Comparison of ENCODE assay signal across 2 cellular contexts in genomic region chr11:18229501-18229900, GRCh38.
A peak's percentile ranks its signal among the peaks of the same experiment; 100 is the strongest.
TF ChIP-seq lines count a peak whose summit lies in the region.

No MANE protein-coding gene starts in this region.

TF ChIP-seq in GM12878, 131 proteins besides CTCF, POLR2A, EP300 and RAD21:
- TF ChIP-seq BACH1 (IDR thresholded peaks at IDR 0.05; ENCODE audit: borderline replicate concordance): no peak
- TF ChIP-seq GABPA (IDR thresholded peaks at IDR 0.05; ENCODE audit: low read depth): peak; percentile 29; the same call in 1 of the 2 replicates
- no peak for TF ChIP-seq ATF7 (IDR thresholded peaks at IDR 0.05; ENCODE audit: low read depth)
- no peak for TF ChIP-seq PKNOX1 (IDR thresholded peaks at IDR 0.05)
- TF ChIP-seq SPI1 (IDR thresholded peaks at IDR 0.05; ENCODE audit: borderline replicate concordance, insufficient read depth, low read depth, low read length): peak; percentile 85
- TF ChIP-seq, protein P1, sequence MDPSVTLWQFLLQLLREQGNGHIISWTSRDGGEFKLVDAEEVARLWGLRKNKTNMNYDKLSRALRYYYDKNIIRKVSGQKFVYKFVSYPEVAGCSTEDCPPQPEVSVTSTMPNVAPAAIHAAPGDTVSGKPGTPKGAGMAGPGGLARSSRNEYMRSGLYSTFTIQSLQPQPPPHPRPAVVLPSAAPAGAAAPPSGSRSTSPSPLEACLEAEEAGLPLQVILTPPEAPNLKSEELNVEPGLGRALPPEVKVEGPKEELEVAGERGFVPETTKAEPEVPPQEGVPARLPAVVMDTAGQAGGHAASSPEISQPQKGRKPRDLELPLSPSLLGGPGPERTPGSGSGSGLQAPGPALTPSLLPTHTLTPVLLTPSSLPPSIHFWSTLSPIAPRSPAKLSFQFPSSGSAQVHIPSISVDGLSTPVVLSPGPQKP (IDR thresholded peaks at IDR 0.05; ENCODE audit: low read depth, low read length): no peak
- no peak for TF ChIP-seq NR2F1 (conservative IDR thresholded peaks at IDR 0.05)
- no peak for TF ChIP-seq HDGF (IDR thresholded peaks at IDR 0.05)

TF ChIP-seq in HEK293T, 16 proteins besides CTCF, POLR2A, EP300 and RAD21:
- TF ChIP-seq ZNF384 (IDR thresholded peaks at IDR 0.05) (no peak), PKNOX1 (IDR thresholded peaks at IDR 0.05) (no peak), FOXA1 (IDR thresholded peaks at IDR 0.05) (no peak), L3MBTL2 (conservative IDR thresholded peaks at IDR 0.05) (no peak), ARNT (IDR thresholded peaks at IDR 0.05) (no peak), FOXK2 (IDR thresholded peaks at IDR 0.05) (no peak)
